Comparison of ENCODE assay signal across 24 cellular contexts in genomic region chr11:59865031-59865430, GRCh38. TPM values are rescaled to one million over a fixed set of nuclear protein-coding genes. Genes with fewer than 3 reads are reported as not detected.
DNase-seq lines count a peak whose midpoint lies in the region; ATAC-seq and TF ChIP-seq lines count a peak whose summit lies in the region.
"Had no signal": no experiment of that assay in that cellular context is flagged by ENCODE, and none has a peak within 500 bp of the region (broad histone marks: within the 10 kb centered on the region; RNA-seq: fewer than 3 reads in every experiment).

No MANE protein-coding gene starts in this region.

- H3K23ac ChIP-seq in H9 (ENCODE audit: insufficient read length, low read depth, low read length): no peak overlapping the region

- H3K4me1 ChIP-seq in spleen (no peaks in the 10 kb centered on the region), H9 (ENCODE audit: insufficient read depth, low read length) (no peaks in the 10 kb centered on the region)
- H3K4me1 ChIP-seq: A549, gastroesophageal sphincter, HAP-1, upper lobe of left lung had no signal

- H3K14ac ChIP-seq in H9 (ENCODE audit: insufficient read depth, low read length): no peak overlapping the region

- WGBS in spleen, 5 donors: 60 to 91% (median 80%) methylated on average over 1 of the region's 1 CpG
- no CpG with 5 or more reads among the region's 1 CpG for WGBS in H9 (ENCODE audit: extremely low coverage, insufficient read length, low lambda C conversion rate)

- H2BK12ac ChIP-seq in H9 (ENCODE audit: insufficient read length, low read depth, low read length): no peak overlapping the region

- H4K5ac ChIP-seq in H9 (ENCODE audit: insufficient read length, low read depth, low read length): no peak overlapping the region

- H2BK120ac ChIP-seq in H9 (ENCODE audit: low read depth, low read length, poor library complexity, severe bottlenecking): no peak overlapping the region

- H3K79me1 ChIP-seq in H9 (ENCODE audit: insufficient read depth, low read depth, low read length, poor library complexity, severe bottlenecking): no peaks in the 10 kb centered on the region

- no peak overlapping the region for H3T11ph ChIP-seq in H9 (ENCODE audit: low read length)

- H3K4me1 Mint-ChIP-seq in activated CD4-positive, alpha-beta T cell treated with anti-CD3 and anti-CD28 coated beads, Interleukin-2, amount 10 ng/mL, durations not matched to agents 24 days and 14 days: no peaks in the 10 kb centered on the region
- H3K4me1 Mint-ChIP-seq in H9: no peaks in the 10 kb centered on the region
- H3K4me1 Mint-ChIP-seq: activated B cell treated with CpG ODN at 0.5 μM for 24 hours; CD4-positive, CD25-positive, alpha-beta regulatory T cell; IgD-negative memory B cell had no signal

- no peak for DNase-seq in activated CD4-positive, alpha-beta T cell treated with anti-CD3 and anti-CD28 coated beads, Interleukin-2, amount 10 ng/mL, durations not matched to agents 24 days and 14 days
- DNase-seq in activated CD4-positive, alpha-beta T cell treated with anti-CD3 and anti-CD28 coated beads, Interleukin-2, amount 50 U/mL, for 1 hour: no peak
- DNase-seq in astrocyte of the hippocampus (ENCODE audit: low read depth, low spot score) (peak; percentile 45), globus pallidus (ENCODE audit: low spot score) (peak; percentile 24), spleen (no peak), AG08395 (ENCODE audit: low spot score) (no peak), H9 (no peak)
- DNase-seq: activated B cell treated with CpG ODN at 0.5 μM for 24 hours; activated CD8-positive, alpha-beta memory T cell treated with anti-CD3 and anti-CD28 coated beads, Interleukin-2, amount 50 U/mL, for 4 hours; activated naive CD4-positive, alpha-beta T cell treated with anti-CD3 and anti-CD28 coated beads, Interleukin-2, amount 50 U/mL, for 16 hours; CD4-positive, CD25-positive, alpha-beta regulatory T cell; central memory CD4-positive, alpha-beta T cell; effector CD8-positive, alpha-beta T cell; midbrain; NCI-H1048; T-helper 1 cell; upper lobe of left lung had no signal

- H3K9me3 Mint-ChIP-seq in activated CD4-positive, alpha-beta T cell treated with anti-CD3 and anti-CD28 coated beads, Interleukin-2, amount 10 ng/mL, durations not matched to agents 24 days and 14 days: peaks cover 2% of the 10 kb centered on the region
- peaks cover 2 to 3% of the 10 kb centered on the region in 2 experiments; a peak in 4 of 5 replicates for H3K9me3 Mint-ChIP-seq in H9

- H2AK5ac ChIP-seq in H9 (ENCODE audit: insufficient read length, low read length): no peak overlapping the region

- no peak for ATAC-seq in GM21717 (IDR thresholded peaks at IDR 0.05; ENCODE audit: unreplicated experiment)
- ATAC-seq: A549, gastroesophageal sphincter had no signal

- H4K20me1 ChIP-seq in H9 (ENCODE audit: control insufficient read depth, insufficient read depth, insufficient read length): no peaks in the 10 kb centered on the region

- H4K91ac ChIP-seq in H9 (ENCODE audit: insufficient read length, low read depth, low read length): no peak overlapping the region

- H3K23me2 ChIP-seq in H9 (ENCODE audit: insufficient read length, low read depth, low read length, poor library complexity, severe bottlenecking): no peaks in the 10 kb centered on the region

- H3K27me3 ChIP-seq in spleen (replicated peaks in 1 of 7): no peaks in the 10 kb centered on the region
- H3K27me3 ChIP-seq in H9 (ENCODE audit: insufficient read depth, low read length): no peaks in the 10 kb centered on the region
- H3K27me3 ChIP-seq: upper lobe of left lung had no signal

- H3K4me3 ChIP-seq in spleen: no peak overlapping the region
- H3K4me3 ChIP-seq: A549, gastroesophageal sphincter, HAP-1, upper lobe of left lung had no signal

- no peak for TF ChIP-seq POLR2A in spleen (IDR thresholded peaks at IDR 0.05)

- H3K27ac ChIP-seq in spleen (peak overlapping the region in 5 of 8 donors; percentile 20 to 76 (median 49)), H9 (ENCODE audit: insufficient read length, low read depth, low read length) (no peak overlapping the region)
- H3K27ac ChIP-seq: A549, gastroesophageal sphincter, RWPE1, upper lobe of left lung had no signal

- H3K36me3 Mint-ChIP-seq in activated CD4-positive, alpha-beta T cell treated with anti-CD3 and anti-CD28 coated beads, Interleukin-2, amount 10 ng/mL, durations not matched to agents 24 days and 14 days (ENCODE audit: low read depth): no peaks in the 10 kb centered on the region
- peaks cover 0 to 3% (median 2%) of the 10 kb centered on the region in 3 experiments; a peak in 2 of 7 replicates for H3K36me3 Mint-ChIP-seq in H9 (ENCODE audit: insufficient read depth in 1 of 3, low read depth in 3 of 3)
- H3K36me3 Mint-ChIP-seq: CD4-positive, CD25-positive, alpha-beta regulatory T cell; IgD-negative memory B cell had no signal

- H3K4me3 Mint-ChIP-seq in activated CD4-positive, alpha-beta T cell treated with anti-CD3 and anti-CD28 coated beads, Interleukin-2, amount 10 ng/mL, durations not matched to agents 24 days and 14 days: no peak overlapping the region
- no peak overlapping the region for H3K4me3 Mint-ChIP-seq in H9
- H3K4me3 Mint-ChIP-seq: activated B cell treated with CpG ODN at 0.5 μM for 24 hours; CD4-positive, CD25-positive, alpha-beta regulatory T cell; IgD-negative memory B cell had no signal

- H3K4ac ChIP-seq in H9 (ENCODE audit: low read depth, low read length): no peak overlapping the region

- H2BK5ac ChIP-seq in H9 (ENCODE audit: insufficient read length, low read length): no peak overlapping the region

- H4K8ac ChIP-seq in H9 (replicated peaks; ENCODE audit: insufficient read length, low read depth, low read length): no peak overlapping the region

- TF ChIP-seq CTCF in spleen (IDR thresholded peaks at IDR 0.05 in 8 of 11, conservative IDR thresholded peaks at IDR 0.05 in 3 of 11) (no peak), H9 (conservative IDR thresholded peaks at IDR 0.05) (no peak)

- H3K27me3 Mint-ChIP-seq in activated CD4-positive, alpha-beta T cell treated with anti-CD3 and anti-CD28 coated beads, Interleukin-2, amount 10 ng/mL, durations not matched to agents 24 days and 14 days: peaks cover 4% of the 10 kb centered on the region
- no peaks in the 10 kb centered on the region; the same call in 1 of the 2 replicates for H3K27me3 Mint-ChIP-seq in H9 (ENCODE audit: low read depth)

- H3K4me2 ChIP-seq in H9 (ENCODE audit: insufficient read depth, insufficient read length, low read length): no peak overlapping the region
- H3K4me2 ChIP-seq: A549 had no signal

- no peak overlapping the region for H3K18ac ChIP-seq in H9 (ENCODE audit: insufficient read length, low read depth, low read length)

- no peak overlapping the region for H2BK20ac ChIP-seq in H9 (ENCODE audit: low read depth, low read length, poor library complexity, severe bottlenecking)

- H3K27ac Mint-ChIP-seq in activated CD4-positive, alpha-beta T cell treated with anti-CD3 and anti-CD28 coated beads, Interleukin-2, amount 10 ng/mL, durations not matched to agents 24 days and 14 days: peak overlapping the region; percentile 26
- H3K27ac Mint-ChIP-seq in H9: no peak overlapping the region
- H3K27ac Mint-ChIP-seq: activated B cell treated with CpG ODN at 0.5 μM for 24 hours; CD4-positive, CD25-positive, alpha-beta regulatory T cell; IgD-negative memory B cell had no signal

- H3K79me2 ChIP-seq in H9 (ENCODE audit: insufficient read depth, low read length): no peaks in the 10 kb centered on the region

- no peak overlapping the region for H3K9ac ChIP-seq in H9 (ENCODE audit: extremely low read depth, insufficient read length, low read length)

- no peak overlapping the region for H3K56ac ChIP-seq in H9 (ENCODE audit: insufficient read length, low read depth, low read length)

- no peaks in the 10 kb centered on the region for H3K36me3 ChIP-seq in spleen
- H3K36me3 ChIP-seq: gastroesophageal sphincter, HAP-1, upper lobe of left lung had no signal

- H3K9me3 ChIP-seq in spleen: peaks cover 0 to under 1% (median 0%) of the 10 kb centered on the region in 8 donors
- H3K9me3 ChIP-seq in H9 (ENCODE audit: control insufficient read depth, low read depth, low read length): no peaks in the 10 kb centered on the region
- H3K9me3 ChIP-seq: A549, gastroesophageal sphincter, HAP-1, upper lobe of left lung had no signal

- no peak overlapping the region for H2AFZ ChIP-seq in H9 (ENCODE audit: low read length)

- no peak overlapping the region for H2BK15ac ChIP-seq in H9 (ENCODE audit: low read depth, low read length)

- intact Hi-C loops in activated CD4-positive, alpha-beta T cell treated with anti-CD3 and anti-CD28 coated beads, Interleukin-2, amount 10 ng/mL, durations not matched to agents 24 days and 14 days (cut with micrococcal nuclease): no loop called here
- intact Hi-C loops in spleen (cut with DNase I; ENCODE audit: low total_unique reads): no loop called here

RNA-seq across cellular contexts. Expression of gene TCN1, which starts 1.3 kb away (rescaled TPM):
- not detected in 2 replicates for total RNA-seq in activated CD4-positive, alpha-beta T cell treated with anti-CD3 and anti-CD28 coated beads, Interleukin-2, amount 10 ng/mL, durations not matched to agents 24 days and 14 days
- total RNA-seq in spleen: 10 to 100 TPM in 4 of 7 donors, 1 to 10 TPM in 3; 1.2 to 18.6 (median 11.6) TPM
- under 1 TPM; 0.26 to 0.86 (median 0.64) TPM for polyA plus RNA-seq in spleen
- not detected in 2 replicates for total RNA-seq in H9 (2021)
- total RNA-seq: activated B cell treated with CpG ODN at 0.5 μM for 24 hours had no signal
- polyA plus RNA-seq: IgD-negative memory B cell had no signal

RNA-seq across cellular contexts. Expression of gene OOSP3, which starts 13.6 kb away (rescaled TPM):
- not detected in 2 replicates for total RNA-seq in activated CD4-positive, alpha-beta T cell treated with anti-CD3 and anti-CD28 coated beads, Interleukin-2, amount 10 ng/mL, durations not matched to agents 24 days and 14 days
- total RNA-seq in spleen (not detected), H9 (2021) (not detected in 2 replicates)
- polyA plus RNA-seq in spleen: not detected
- total RNA-seq: CD4-positive, CD25-positive, alpha-beta regulatory T cell; gastroesophageal sphincter; skeletal muscle tissue; upper lobe of left lung had no signal
- polyA plus RNA-seq: A549; CD4-positive, CD25-positive, alpha-beta regulatory T cell; IgD-negative memory B cell had no signal

RNA-seq across cellular contexts. Expression of gene CBLIF, which starts 19.7 kb away (rescaled TPM):
- not detected in 2 replicates for total RNA-seq in activated CD4-positive, alpha-beta T cell treated with anti-CD3 and anti-CD28 coated beads, Interleukin-2, amount 10 ng/mL, durations not matched to agents 24 days and 14 days
- not detected for total RNA-seq in spleen
- not detected for polyA plus RNA-seq in spleen
- not detected in 2 replicates for total RNA-seq in H9 (2021)
- total RNA-seq: activated B cell treated with CpG ODN at 0.5 μM for 24 hours; CD4-positive, CD25-positive, alpha-beta regulatory T cell; gastroesophageal sphincter; skeletal muscle tissue; upper lobe of left lung had no signal
- polyA plus RNA-seq: A549; CD4-positive, CD25-positive, alpha-beta regulatory T cell; IgD-negative memory B cell had no signal

RNA-seq across cellular contexts. Expression of gene MRPL16, which starts 54.5 kb away (rescaled TPM):
- 96.8 and 97.4 TPM in 2 replicates for total RNA-seq in activated CD4-positive, alpha-beta T cell treated with anti-CD3 and anti-CD28 coated beads, Interleukin-2, amount 10 ng/mL, durations not matched to agents 24 days and 14 days
- total RNA-seq in spleen (10 to 100 TPM; 35.6 to 55.9 (median 43.7) TPM), H9 (2021) (84.5 and 87.1 TPM in 2 replicates)
- 10 to 100 TPM; 65.5 to 78.9 (median 70.7) TPM for polyA plus RNA-seq in spleen

Comparison
In these comparisons a context has a peak if more than half of its experiments do, and no peak if none do; other contexts are left out.
1. DNase-seq: peak in astrocyte of the hippocampus (single experiment) and globus pallidus (single experiment); none in activated CD4-positive, alpha-beta T cell treated with anti-CD3 and anti-CD28 coated beads, Interleukin-2, amount 10 ng/mL, durations not matched to agents 24 days and 14 days (single experiment), activated CD4-positive, alpha-beta T cell treated with anti-CD3 and anti-CD28 coated beads, Interleukin-2, amount 50 U/mL, for 1 hour (single experiment), spleen (single experiment), AG08395 (single experiment) and H9 (single experiment).